ENCODE assay signal across 17 cellular contexts in genomic region chr13:114261328-114261965, GRCh38. TPM values are rescaled to one million over a fixed set of nuclear protein-coding genes. Genes with fewer than 3 reads are reported as not detected.
DNase-seq lines count a peak whose midpoint lies in the region; ATAC-seq and TF ChIP-seq lines count a peak whose summit lies in the region.
"Had no signal": no experiment of that assay in that cellular context is flagged by ENCODE, and none has a peak within 500 bp of the region (broad histone marks: within the 10 kb centered on the region; RNA-seq: fewer than 3 reads in every experiment).

No MANE protein-coding gene starts in this region.

- peaks cover 1% of the 10 kb centered on the region for H3K4me1 Mint-ChIP-seq in endothelial cell (ENCODE audit: unreplicated experiment)
- H3K4me1 Mint-ChIP-seq in naive thymus-derived CD8-positive, alpha-beta T cell, result peaks cover 18 to 65% (median 32%) of the 10 kb centered on the region in 4 donors

- H3K4me3 ChIP-seq in KMS-11 (IDR thresholded peaks at IDR 0.05; ENCODE audit: insufficient read depth, low read depth, low read length) (no peak overlapping the region), lower lobe of right lung (no peak overlapping the region)
- H3K4me3 ChIP-seq: skin epidermis had no signal

- no peaks in the 10 kb centered on the region for H4K20me1 ChIP-seq in KMS-11 (ENCODE audit: insufficient read depth)

- H3K4me2 ChIP-seq in KMS-11, result peak overlapping the region; percentile 59; the same call in 1 of the 2 replicates

- POLR2A ChIA-PET in naive thymus-derived CD8-positive, alpha-beta T cell (lab: Charles Lee), result no interaction called here

- DNase-seq in NCI-H1417 (lab: John Stamatoyannopoulos, UW), result peak in 2 of 3 experiments; percentile 15 to 39
- DNase-seq in NCI-H1417 treated with DMSO at 0.1 percent for 48 hours (lab: John Stamatoyannopoulos, UW), result no peak
- DNase-seq in endothelial cell (ENCODE audit: low spot score), result no peak
- DNase-seq in naive thymus-derived CD8-positive, alpha-beta T cell, result no peak
- DNase-seq in lower lobe of right lung, result no peak
- no peak for DNase-seq in A172 (ENCODE audit: low spot score)
- DNase-seq: activated CD4-positive, CD25-positive, alpha-beta regulatory T cell; effector memory CD4-positive, alpha-beta T cell; foreskin melanocyte; NCI-H1105 treated with DMSO at 0.1 percent for 48 hours; NCI-H446 treated with DMSO at 0.1 percent for 48 hours; stimulated activated naive CD8-positive, alpha-beta T cell treated with anti-CD3 and anti-CD28 coated beads, Interleukin-15, amount 100 ng/mL, for 72 hours had no signal

- H3K27ac ChIP-seq in KMS-11 (peak overlapping the region; percentile 70; the same call in 1 of the 2 replicates), lower lobe of right lung (no peak overlapping the region)
- H3K27ac ChIP-seq: 22Rv1, skin epidermis had no signal

- H3K36me3 ChIP-seq in KMS-11 (ENCODE audit: insufficient read depth), result peaks cover 5% of the 10 kb centered on the region; the same call in 1 of the 2 replicates
- H3K36me3 ChIP-seq in lower lobe of right lung, result peaks cover 100% of the 10 kb centered on the region

- peaks cover 99% of the 10 kb centered on the region for H3K4me1 ChIP-seq in KMS-11 (ENCODE audit: low read depth, poor library complexity, severe bottlenecking)
- no peaks in the 10 kb centered on the region for H3K4me1 ChIP-seq in lower lobe of right lung

- H3K9ac ChIP-seq in KMS-11, result no peak overlapping the region

- H3K27me3 Mint-ChIP-seq in endothelial cell (ENCODE audit: unreplicated experiment), result no peaks in the 10 kb centered on the region
- no peaks in the 10 kb centered on the region for H3K27me3 Mint-ChIP-seq in naive thymus-derived CD8-positive, alpha-beta T cell
- H3K27me3 Mint-ChIP-seq: stimulated activated naive CD8-positive, alpha-beta T cell treated with anti-CD3 and anti-CD28 coated beads, Interleukin-15, amount 100 ng/mL, for 72 hours had no signal

- peaks cover 8% of the 10 kb centered on the region; the same call in 1 of the 2 replicates for H3K79me2 ChIP-seq in KMS-11 (ENCODE audit: insufficient read depth, low read depth)

- H3K4me3 Mint-ChIP-seq in endothelial cell (ENCODE audit: unreplicated experiment), result peak overlapping the region; percentile 7
- peak overlapping the region in 3 of 10 donors; percentile 15 to 22 (median 19) for H3K4me3 Mint-ChIP-seq in naive thymus-derived CD8-positive, alpha-beta T cell
- H3K4me3 Mint-ChIP-seq: activated T-helper 1 cell treated with anti-CD3 and anti-CD28 coated beads, Interleukin-12 subunit alpha, Interleukin-12 subunit beta, Interleukin-2, Interleukin-4 antibody, amounts not matched to agents 30 ng/mL and 10 ng/mL and 1 ng/mL, durations not matched to agents 14 hours and 24 hours and 36 hours; stimulated activated naive CD8-positive, alpha-beta T cell treated with anti-CD3 and anti-CD28 coated beads, Interleukin-15, amount 100 ng/mL, for 72 hours had no signal

- H3K27ac Mint-ChIP-seq in endothelial cell (ENCODE audit: unreplicated experiment), result no peak overlapping the region
- peak overlapping the region in 9 of 10 donors; percentile 4 to 83 (median 53) for H3K27ac Mint-ChIP-seq in naive thymus-derived CD8-positive, alpha-beta T cell
- H3K27ac Mint-ChIP-seq: activated T-helper 1 cell treated with anti-CD3 and anti-CD28 coated beads, Interleukin-12 subunit alpha, Interleukin-12 subunit beta, Interleukin-2, Interleukin-4 antibody, amounts not matched to agents 30 ng/mL and 10 ng/mL and 1 ng/mL, durations not matched to agents 14 hours and 24 hours and 36 hours; stimulated activated naive CD8-positive, alpha-beta T cell treated with anti-CD3 and anti-CD28 coated beads, Interleukin-15, amount 100 ng/mL, for 72 hours had no signal

- H3K9me3 ChIP-seq in lower lobe of right lung, result no peaks in the 10 kb centered on the region

- H2AFZ ChIP-seq in KMS-11 (ENCODE audit: low read depth), result no peak overlapping the region

- peaks cover 37% of the 10 kb centered on the region for H3K36me3 Mint-ChIP-seq in endothelial cell (ENCODE audit: low read depth, unreplicated experiment)
- peaks cover 4 to 92% (median 38%) of the 10 kb centered on the region in 3 donors for H3K36me3 Mint-ChIP-seq in naive thymus-derived CD8-positive, alpha-beta T cell

- no peaks in the 10 kb centered on the region for H3K9me3 Mint-ChIP-seq in endothelial cell (ENCODE audit: unreplicated experiment)
- no peaks in the 10 kb centered on the region for H3K9me3 Mint-ChIP-seq in naive thymus-derived CD8-positive, alpha-beta T cell
- H3K9me3 Mint-ChIP-seq: activated T-helper 1 cell treated with anti-CD3 and anti-CD28 coated beads, Interleukin-12 subunit alpha, Interleukin-12 subunit beta, Interleukin-2, Interleukin-4 antibody, amounts not matched to agents 30 ng/mL and 10 ng/mL and 1 ng/mL, durations not matched to agents 14 hours and 24 hours and 36 hours; stimulated activated naive CD8-positive, alpha-beta T cell treated with anti-CD3 and anti-CD28 coated beads, Interleukin-15, amount 100 ng/mL, for 72 hours had no signal

- ATAC-seq in naive thymus-derived CD8-positive, alpha-beta T cell, result no peak
- no peak for ATAC-seq in lower lobe of right lung
- ATAC-seq in GM18502 (IDR thresholded peaks at IDR 0.05; ENCODE audit: poor library complexity, unreplicated experiment), result no peak
- ATAC-seq: stimulated activated naive CD8-positive, alpha-beta T cell treated with anti-CD3 and anti-CD28 coated beads, Interleukin-15, amount 100 ng/mL, for 72 hours had no signal

- intact Hi-C loops in lower lobe of right lung (cut with DNase I), result no loop called here

- TF ChIP-seq CTCF in KMS-11 (conservative IDR thresholded peaks at IDR 0.05; ENCODE audit: low read depth, low read length), result no peak
- TF ChIP-seq CTCF in endothelial cell (IDR thresholded peaks at IDR 0.05; ENCODE audit: unreplicated experiment), result no peak
- TF ChIP-seq CTCF in lower lobe of right lung (IDR thresholded peaks at IDR 0.05), result no peak

- H3K27me3 ChIP-seq in KMS-11 (ENCODE audit: insufficient read depth, low read depth), result no peaks in the 10 kb centered on the region
- H3K27me3 ChIP-seq in lower lobe of right lung (ENCODE audit: low read depth), result no peaks in the 10 kb centered on the region

RNA-seq across cellular contexts. Expression of gene UPF3A, which starts 20.0 kb away (rescaled TPM):
- total RNA-seq in endothelial cell (ENCODE audit: unreplicated experiment) (61.6 TPM), lower lobe of right lung (38.9 TPM)
- total RNA-seq in naive thymus-derived CD8-positive, alpha-beta T cell, result 100 to 1,000 TPM; 106 to 111 TPM
- 10 to 100 TPM; 17.7 to 35.4 (median 20.9) TPM for polyA plus RNA-seq in naive thymus-derived CD8-positive, alpha-beta T cell
- total RNA-seq in A172 (2014; rRNA removed; shearing (Covaris generic)), result 28.8 and 34.6 TPM in 2 replicates

RNA-seq across cellular contexts. Expression of gene CDC16, which starts 26.8 kb away (rescaled TPM):
- total RNA-seq in endothelial cell (ENCODE audit: unreplicated experiment) (65.4 TPM), lower lobe of right lung (66.5 TPM)
- 100 to 1,000 TPM; 134 to 143 TPM for total RNA-seq in naive thymus-derived CD8-positive, alpha-beta T cell
- 10 to 100 TPM; 12.9 to 19.6 (median 15.4) TPM for polyA plus RNA-seq in naive thymus-derived CD8-positive, alpha-beta T cell
- 53.5 and 57.7 TPM in 2 replicates for total RNA-seq in A172 (2014; rRNA removed; shearing (Covaris generic))

RNA-seq across cellular contexts. Expression of gene CHAMP1, which starts 52.9 kb away (rescaled TPM):
- total RNA-seq in endothelial cell (ENCODE audit: unreplicated experiment), result 21.6 TPM
- total RNA-seq in naive thymus-derived CD8-positive, alpha-beta T cell, result 10 to 100 TPM; 20.1 to 27.3 TPM
- polyA plus RNA-seq in naive thymus-derived CD8-positive, alpha-beta T cell, result 1 to 10 TPM; 4.4 to 7.5 (median 5.5) TPM
- 19.3 TPM for total RNA-seq in lower lobe of right lung
- 19.3 and 19.8 TPM in 2 replicates for total RNA-seq in A172 (2014; rRNA removed; shearing (Covaris generic))

Comparison
In these comparisons a context has a peak if more than half of its experiments do, and no peak if none do; other contexts are left out.
1. DNase-seq: peak in NCI-H1417 (2 of 3); none in NCI-H1417 treated with DMSO at 0.1 percent for 48 hours (single experiment), endothelial cell (single experiment), naive thymus-derived CD8-positive, alpha-beta T cell (0 of 10), lower lobe of right lung (single experiment) and A172 (single experiment).